17 cellular contexts compared by ENCODE assay signal in the genomic region with DNA sequence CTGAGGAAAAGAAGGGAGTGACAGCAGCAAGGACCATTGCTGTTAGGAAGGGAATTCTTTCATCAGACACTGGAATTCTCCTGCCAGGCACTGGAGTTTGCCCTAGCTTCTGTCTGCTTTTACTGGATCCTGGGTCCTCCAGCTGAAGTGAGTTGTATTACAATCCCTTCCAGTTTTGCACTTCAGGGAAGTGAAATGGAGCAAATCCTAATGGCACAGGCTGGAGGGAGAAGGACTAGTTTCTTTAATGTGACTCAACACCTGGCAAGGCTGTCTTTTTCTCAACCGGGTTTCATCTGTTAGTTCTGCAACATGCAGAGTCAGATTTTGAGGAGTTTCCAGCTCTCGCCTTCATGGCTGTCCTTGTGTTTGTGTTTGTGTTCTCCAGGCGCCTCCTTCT. TPM values are rescaled to one million over a fixed set of nuclear protein-coding genes. Genes with fewer than 3 reads are reported as not detected.
DNase-seq lines count a peak whose midpoint lies in the region; ATAC-seq, FAIRE-seq and TF ChIP-seq lines count a peak whose summit lies in the region.
"Had no signal": no experiment of that assay in that cellular context is flagged by ENCODE, and none has a peak within 500 bp of the region (broad histone marks: within the 10 kb centered on the region; RNA-seq: fewer than 3 reads in every experiment).

No MANE protein-coding gene starts in this region.

- H3K4me1 ChIP-seq in ectodermal cell (ENCODE audit: control insufficient read depth, insufficient read depth, low read length) (no peaks in the 10 kb centered on the region), HepG2 (ENCODE audit: insufficient read depth, low read length) (peaks cover 35% of the 10 kb centered on the region), thoracic aorta (ENCODE audit: control insufficient read depth in 1 of 2, low read depth in 2 of 2) (peaks cover 24 to 65% of the 10 kb centered on the region in 2 donors)
- H3K4me1 ChIP-seq: testis had no signal

- H3K9ac ChIP-seq in HepG2 (ENCODE audit: insufficient read depth, low read depth, low read length) = no peak overlapping the region

- TF ChIP-seq CTCF in HepG2 (CRISPR knock-in tag; IDR thresholded peaks at IDR 0.05) = no peak
- peak; percentile 16 for TF ChIP-seq CTCF in thoracic aorta (IDR thresholded peaks at IDR 0.05)

- H2AFZ ChIP-seq in HepG2 (ENCODE audit: low read length) = no peak overlapping the region

- H3K4me3 ChIP-seq in ectodermal cell (ENCODE audit: insufficient read depth, low read depth, low read length) = no peak overlapping the region
- H3K4me3 ChIP-seq in HepG2 (replicated peaks in 1 of 3; ENCODE audit: insufficient read depth in 1 of 3, low read depth in 2 of 3, low read length in 3 of 3) = no peak overlapping the region
- H3K4me3 ChIP-seq in thoracic aorta = no peak overlapping the region
- H3K4me3 ChIP-seq: testis had no signal

- no peak for TF ChIP-seq EP300 in HepG2 (IDR thresholded peaks at IDR 0.05; ENCODE audit: low read depth in 2 of 2, low read length in 2 of 2)
- TF ChIP-seq EP300 in HepG2 (CRISPR knock-in tag; IDR thresholded peaks at IDR 0.05; ENCODE audit: borderline replicate concordance) = no peak

- H3K9me3 ChIP-seq in ectodermal cell (ENCODE audit: control insufficient read depth, low read length) (no peaks in the 10 kb centered on the region), HepG2 (ENCODE audit: low read length) (no peaks in the 10 kb centered on the region), thoracic aorta (no peaks in the 10 kb centered on the region)
- H3K9me3 ChIP-seq: testis had no signal

- no peak for FAIRE-seq in HepG2 (lab: Jason Lieb, UNC)
- FAIRE-seq in GM12892 (lab: Jason Lieb, UNC) = no peak
- FAIRE-seq: frontal cortex, G401.6, islet of Langerhans had no signal

- no TSS peak for BruUV-seq in HepG2 (replicated peaks; lab: Mats Ljungman, UMichigan)

- TF ChIP-seq POLR2A in HepG2 (IDR thresholded peaks at IDR 0.05; ENCODE audit: insufficient read depth in 1 of 2, low read depth in 2 of 2, low read length in 2 of 2) = no peak
- TF ChIP-seq POLR2A in GM12892 (IDR thresholded peaks at IDR 0.05; ENCODE audit: low read depth, low read length) = no peak

- H3K27me3 ChIP-seq in ectodermal cell (ENCODE audit: control insufficient read depth, insufficient read depth, low read length, poor library complexity, severe bottlenecking) = no peaks in the 10 kb centered on the region
- no peaks in the 10 kb centered on the region for H3K27me3 ChIP-seq in HepG2 (ENCODE audit: control insufficient read depth in 1 of 2, insufficient read depth in 2 of 2, low read length in 2 of 2)
- no peaks in the 10 kb centered on the region for H3K27me3 ChIP-seq in thoracic aorta (replicated peaks; ENCODE audit: insufficient read depth)
- H3K27me3 ChIP-seq: testis had no signal

- in situ Hi-C loops in HepG2 (cut with HindIII; ENCODE audit: extremely low pct_ligation_motif_present, low pct_unique_long_range_greater_than_20kb) = no loop called here

- no peaks in the 10 kb centered on the region for H4K20me1 ChIP-seq in HepG2 (ENCODE audit: insufficient read depth, low read length)

- peak; percentile 21 for DNase-seq in RPMI7951 (ENCODE audit: low read depth)
- no peak for DNase-seq in HepG2 (ENCODE audit: low spot score)
- DNase-seq in thoracic aorta (ENCODE audit: low spot score) = peak; percentile 31
- DNase-seq in GM12892 (ENCODE audit: insufficient read length) = no peak
- DNase-seq in activated naive CD4-positive, alpha-beta T cell treated with Interleukin-2 at 50 U/mL for 16 hours = no peak
- DNase-seq: activated CD4-positive, alpha-beta T cell treated with anti-CD3 and anti-CD28 coated beads, Interleukin-2, amount 10 ng/mL, durations not matched to agents 24 days and 14 days; CD4-positive, alpha-beta T cell; HFFc6; naive B cell; NCI-H1105 treated with DMSO at 0.1 percent for 48 hours; testis had no signal

- H3K27ac ChIP-seq in ectodermal cell (ENCODE audit: insufficient read depth, low read depth, low read length, poor library complexity, severe bottlenecking) (peak overlapping the region; percentile 28), HepG2 (ENCODE audit: extremely low read length, insufficient read depth, low read length) (no peak overlapping the region), thoracic aorta (peak overlapping the region; percentile 39 to 59)
- H3K27ac ChIP-seq: testis had no signal

- 90 to 94% methylated on average over 3 of the region's 3 CpGs for WGBS in ectodermal cell, 2 experiments
- 94% methylated on average over 3 of the region's 3 CpGs for WGBS in HepG2 (ENCODE audit: low lambda C conversion rate)

- intact Hi-C loops in HepG2 (cut with micrococcal nuclease; ENCODE audit: unreplicated experiment) = no loop called here

- POLR2A ChIA-PET in HepG2 (lab: Yijun Ruan, JAX) = no interaction called here

- no peaks in the 10 kb centered on the region for H3K36me3 ChIP-seq in ectodermal cell (ENCODE audit: control insufficient read depth, insufficient read depth, low read length)
- no peaks in the 10 kb centered on the region for H3K36me3 ChIP-seq in HepG2 (replicated peaks in 1 of 2; ENCODE audit: control insufficient read depth in 1 of 2, insufficient read depth in 2 of 2, low read length in 2 of 2)
- H3K36me3 ChIP-seq in thoracic aorta = no peaks in the 10 kb centered on the region

- ATAC-seq in HepG2 (no peak; the same call in 2 of the 3 replicates), thoracic aorta (ENCODE audit: insufficient number of reproducible peaks, low FRiP score, low read depth) (no peak), HG02678 (IDR thresholded peaks at IDR 0.05; ENCODE audit: unreplicated experiment) (no peak), HG03342 (IDR thresholded peaks at IDR 0.05; ENCODE audit: unreplicated experiment) (no peak)

- H3K79me2 ChIP-seq in HepG2 (ENCODE audit: insufficient read depth, low read length) = no peaks in the 10 kb centered on the region

- no peak overlapping the region for H3K4me2 ChIP-seq in HepG2 (ENCODE audit: low read depth, low read length)

- no peak for TF ChIP-seq RAD21 in HepG2 (CRISPR knock-in tag; IDR thresholded peaks at IDR 0.05)

- CTCF ChIA-PET in HepG2 (lab: Yijun Ruan, JAX; ENCODE audit: low intra/inter-chr PET ratio, low total read pairs) = no interaction called here

TF ChIP-seq in HepG2, 621 proteins besides CTCF, POLR2A, EP300 and RAD21:
- peak; percentile 66; the same call in 1 of the 2 replicates for TF ChIP-seq ZNF7 (CRISPR knock-in tag; IDR thresholded peaks at IDR 0.05)
- TF ChIP-seq PCBP1 (IDR thresholded peaks at IDR 0.05; ENCODE audit: borderline replicate concordance, low read depth, low read length) = no peak

RNA-seq across cellular contexts. Expression of gene ETV6, which starts 45.8 kb away (rescaled TPM):
- total RNA-seq in RPMI7951 (2014; rRNA removed; shearing (Covaris generic)) = 6.4 and 7.9 TPM in 2 replicates
- polyA plus RNA-seq in ectodermal cell (2013, experiment 1 of 4) = 9.0 TPM
- 9.4 TPM for polyA plus RNA-seq in ectodermal cell (2013, experiment 2 of 4)
- polyA plus RNA-seq in ectodermal cell (2013, experiment 3 of 4) = 6.1 TPM
- polyA plus RNA-seq in ectodermal cell (2013, experiment 4 of 4) = 6.7 TPM
- total RNA-seq in HepG2 (2016; rRNA removed; fragmentation: Illumina TruSeq; extraction: Trizol) (2.2 and 2.8 TPM in 2 replicates), thoracic aorta (10 to 100 TPM; 41.4 to 58.4 TPM)
- total RNA-seq in HepG2 (2016; cell fraction: cytosol; rRNA removed; fragmentation: Illumina TruSeq; extraction: Trizol; ENCODE audit: low read depth) = 1.0 and 1.2 TPM in 2 replicates
- total RNA-seq in HepG2 (2016; cell fraction: insoluble cytoplasmic fraction; rRNA removed; fragmentation: Illumina TruSeq; extraction: Trizol) = 1.8 and 2.5 TPM in 2 replicates
- 2.9 and 3.4 TPM in 2 replicates for total RNA-seq in HepG2 (2016; cell fraction: membrane; rRNA removed; fragmentation: Illumina TruSeq; extraction: Trizol)
- total RNA-seq in HepG2 (2016; cell fraction: nucleus; rRNA removed; fragmentation: Illumina TruSeq; extraction: Trizol) = 3.9 and 4.2 TPM in 2 replicates
- polyA plus RNA-seq in HepG2 (2011; rRNA removed) = 3.0 and 3.3 TPM in 2 replicates
- 1.9 and 2.1 TPM in 2 replicates for polyA plus RNA-seq in HepG2 (2011; cell fraction: cytosol; rRNA removed)
- 3.5 and 4.3 TPM in 2 replicates for polyA plus RNA-seq in HepG2 (2011; cell fraction: nucleus; rRNA removed)
- 1.8 and 2.6 TPM in 2 replicates for polyA plus RNA-seq in HepG2 (2012)
- 1.1 and 1.2 TPM in 2 replicates for polyA plus RNA-seq in HepG2 (2016; cell fraction: cytosol; fragmentation: Illumina TruSeq; extraction: Trizol; ENCODE audit: low read depth)
- 2.7 and 3.6 TPM in 2 replicates for polyA plus RNA-seq in HepG2 (2016; cell fraction: insoluble cytoplasmic fraction; fragmentation: Illumina TruSeq; extraction: Trizol; ENCODE audit: low read depth)
- polyA plus RNA-seq in HepG2 (2016; cell fraction: membrane; fragmentation: Illumina TruSeq; extraction: Trizol; ENCODE audit: low read depth) = 2.5 and 3.2 TPM in 2 replicates
- 4.6 and 5.1 TPM in 2 replicates for polyA plus RNA-seq in HepG2 (2016; cell fraction: nucleus; fragmentation: Illumina TruSeq; extraction: Trizol; ENCODE audit: insufficient read depth, low read depth)
- polyA minus RNA-seq in HepG2 (2011; rRNA and poly(A)+ RNA removed; ENCODE audit: low replicate concordance) = 7.0 and 9.1 TPM in 2 replicates
- 3.4 and 4.0 TPM in 2 replicates for polyA minus RNA-seq in HepG2 (2011; cell fraction: cytosol; rRNA and poly(A)+ RNA removed)
- polyA minus RNA-seq in HepG2 (2011; cell fraction: nucleus; rRNA and poly(A)+ RNA removed) = 8.1 and 12.8 TPM in 2 replicates
- polyA plus RNA-seq in GM12892 (2012; ENCODE audit: missing spikeins) = 27.3 TPM

Comparison
In these comparisons a context has a peak if more than half of its experiments do, and no peak if none do; other contexts are left out.
1. DNase-seq: peak in RPMI7951 (single experiment) and thoracic aorta (single experiment); none in HepG2 (single experiment), GM12892 (single experiment) and activated naive CD4-positive, alpha-beta T cell treated with Interleukin-2 at 50 U/mL for 16 hours (single experiment).